In genomic region chr1:6300342-6301141, GRCh38 we compare ENCODE assay signal across 22 cellular contexts. TPM values are rescaled to one million over a fixed set of nuclear protein-coding genes. Genes with fewer than 3 reads are reported as not detected.
DNase-seq lines count a peak whose midpoint lies in the region; ATAC-seq, FAIRE-seq and TF ChIP-seq lines count a peak whose summit lies in the region.
"Had no signal": no experiment of that assay in that cellular context is flagged by ENCODE, and none has a peak within 500 bp of the region (broad histone marks: within the 10 kb centered on the region; RNA-seq: fewer than 3 reads in every experiment).

No MANE protein-coding gene starts in this region.

- TF ChIP-seq EP300 in HepG2 (IDR thresholded peaks at IDR 0.05; ENCODE audit: low read depth in 2 of 2, low read length in 2 of 2) (no peak), HepG2 (CRISPR knock-in tag; IDR thresholded peaks at IDR 0.05; ENCODE audit: borderline replicate concordance) (no peak)

- H3K9me3 ChIP-seq in HepG2 (ENCODE audit: low read length) (no peaks in the 10 kb centered on the region), right lobe of liver (no peaks in the 10 kb centered on the region), duodenal mucosa (ENCODE audit: control insufficient read depth in 1 of 2, low read length in 2 of 2) (no peaks in the 10 kb centered on the region), keratinocyte (ENCODE audit: control insufficient read depth, low read depth, low read length) (no peaks in the 10 kb centered on the region)
- H3K9me3 ChIP-seq: heart right ventricle, MG63, ovary, tibial nerve had no signal

- H3K4me1 ChIP-seq in HepG2 (ENCODE audit: insufficient read depth, low read length) (peaks cover 6% of the 10 kb centered on the region), right lobe of liver (no peaks in the 10 kb centered on the region), duodenal mucosa (ENCODE audit: control insufficient read depth in 1 of 2, insufficient read depth in 2 of 2, low read length in 2 of 2) (no peaks in the 10 kb centered on the region), keratinocyte (ENCODE audit: control insufficient read depth, extremely low read depth, insufficient read depth, low read length) (peaks cover 38% of the 10 kb centered on the region)
- H3K4me1 ChIP-seq: heart right ventricle, tibial nerve had no signal

- POLR2A ChIA-PET in HepG2 (lab: Yijun Ruan, JAX), result no interaction called here

- H2AFZ ChIP-seq in HepG2 (ENCODE audit: low read length) (no peak overlapping the region), keratinocyte (ENCODE audit: control insufficient read depth, low read length) (no peak overlapping the region)

- no peak overlapping the region for H3K4me3 ChIP-seq in HepG2 (replicated peaks in 1 of 3; ENCODE audit: insufficient read depth in 1 of 3, low read depth in 2 of 3, low read length in 3 of 3)
- no peak overlapping the region for H3K4me3 ChIP-seq in right lobe of liver
- H3K4me3 ChIP-seq in duodenal mucosa (ENCODE audit: low read depth in 1 of 2, low read length in 2 of 2), result no peak overlapping the region
- H3K4me3 ChIP-seq in keratinocyte (ENCODE audit: control insufficient read depth in 2 of 3, extremely low read depth in 1 of 3, insufficient read depth in 2 of 3, low read depth in 1 of 3, low read length in 3 of 3), result no peak overlapping the region
- H3K4me3 ChIP-seq: heart right ventricle, MG63, ovary, tibial nerve had no signal

- H3K36me3 ChIP-seq in HepG2 (replicated peaks in 1 of 2; ENCODE audit: control insufficient read depth in 1 of 2, insufficient read depth in 2 of 2, low read length in 2 of 2), result peaks cover 2 to 4% of the 10 kb centered on the region in 2 experiments; a peak in 2 of 5 replicates
- no peaks in the 10 kb centered on the region for H3K36me3 ChIP-seq in right lobe of liver
- peaks cover 10 to 16% of the 10 kb centered on the region in 2 donors for H3K36me3 ChIP-seq in duodenal mucosa (ENCODE audit: control insufficient read depth in 1 of 2, insufficient read depth in 2 of 2, low read length in 2 of 2)
- peaks cover 16 to 31% of the 10 kb centered on the region in 2 experiments for H3K36me3 ChIP-seq in keratinocyte (ENCODE audit: control insufficient read depth in 2 of 2, extremely low read depth in 1 of 2, insufficient read depth in 2 of 2, low read length in 2 of 2)
- H3K36me3 ChIP-seq: heart right ventricle, MG63, ovary had no signal

- TF ChIP-seq POLR2A in HepG2 (IDR thresholded peaks at IDR 0.05; ENCODE audit: insufficient read depth in 1 of 2, low read depth in 2 of 2, low read length in 2 of 2) (no peak), right lobe of liver (IDR thresholded peaks at IDR 0.05) (no peak)

- dilution Hi-C loops in keratinocyte (cut with MboI; ENCODE audit: extremely low pct_ligation_motif_present, low sequenced_read_pairs), result no loop called here

- BruUV-seq in HepG2 (replicated peaks; lab: Mats Ljungman, UMichigan), result no TSS peak

- ATAC-seq in HepG2, result peak; percentile 48; the same call in 2 of the 3 replicates
- ATAC-seq in right lobe of liver, result no peak
- ATAC-seq: activated T-cell treated with anti-CD3 and anti-CD28 coated beads, Interleukin-2, amount 50 U/mL, for 72 hours; heart right ventricle had no signal

- H3K27ac ChIP-seq in HepG2 (ENCODE audit: extremely low read length, insufficient read depth, low read length), result no peak overlapping the region
- no peak overlapping the region for H3K27ac ChIP-seq in right lobe of liver
- peak overlapping the region; percentile 44 for H3K27ac ChIP-seq in duodenal mucosa (ENCODE audit: low read depth, low read length)
- peak overlapping the region; percentile 82 for H3K27ac ChIP-seq in keratinocyte (ENCODE audit: control insufficient read depth, insufficient read depth, low read length)
- H3K27ac ChIP-seq: heart right ventricle, ovary, tibial nerve had no signal

- CTCF ChIA-PET in HepG2 (lab: Yijun Ruan, JAX; ENCODE audit: low intra/inter-chr PET ratio, low total read pairs), result no interaction called here

- intact Hi-C loops in HepG2 (cut with micrococcal nuclease; ENCODE audit: unreplicated experiment) (no loop called here), right lobe of liver (cut with DNase I) (no loop called here)

- DNase-seq in HepG2 (ENCODE audit: low spot score), result no peak
- no peak for DNase-seq in right lobe of liver
- DNase-seq in keratinocyte (ENCODE audit: low read depth, low spot score), result peak; percentile 62
- DNase-seq in activated naive CD4-positive, alpha-beta T cell treated with Interleukin-2 at 50 U/mL for 16 hours, result no peak
- DNase-seq in NCI-H1930 (lab: John Stamatoyannopoulos, UW), result no peak
- no peak for DNase-seq in NCI-H1436 treated with DMSO at 0.1 percent for 48 hours (lab: John Stamatoyannopoulos, UW)
- DNase-seq in GM03348 (ENCODE audit: low spot score), result no peak
- DNase-seq: activated CD4-positive, alpha-beta memory T cell treated with anti-CD3 and anti-CD28 coated beads for 36 hours; activated T-cell treated with anti-CD3 and anti-CD28 coated beads, Interleukin-2, amount 50 U/mL, for 72 hours; C1 segment of cervical spinal cord; caudate nucleus; heart right ventricle; MG63; NCI-H2029; NCI-H524 treated with DMSO at 0.1 percent for 48 hours; ovary; stimulated activated CD4-positive, alpha-beta T cell treated with anti-CD3 and anti-CD28 coated beads, Interleukin-4, amount 100 ng/mL, for 4 hours had no signal

- no peak for TF ChIP-seq RAD21 in HepG2 (CRISPR knock-in tag; IDR thresholded peaks at IDR 0.05)

- no peak for TF ChIP-seq CTCF in HepG2 (CRISPR knock-in tag; IDR thresholded peaks at IDR 0.05)
- TF ChIP-seq CTCF in right lobe of liver (IDR thresholded peaks at IDR 0.05), result no peak
- TF ChIP-seq CTCF in keratinocyte (optimal IDR thresholded peaks at IDR 0.05 in 1 of 3, IDR thresholded peaks at IDR 0.05 in 1 of 3, conservative IDR thresholded peaks at IDR 0.05 in 1 of 3; ENCODE audit: extremely low read depth in 1 of 3, insufficient read depth in 2 of 3, low read length in 3 of 3), result peak; percentile 3 to 19 (median 9)

- H3K9ac ChIP-seq in HepG2 (ENCODE audit: insufficient read depth, low read depth, low read length) (no peak overlapping the region), duodenal mucosa (ENCODE audit: low read depth in 1 of 2, low read length in 2 of 2) (no peak overlapping the region), keratinocyte (ENCODE audit: control insufficient read depth, extremely low read depth, insufficient read depth, low read length) (peak overlapping the region; percentile 28)

- in situ Hi-C loops in HepG2 (cut with HindIII; ENCODE audit: extremely low pct_ligation_motif_present, low pct_unique_long_range_greater_than_20kb), result no loop called here

- no peaks in the 10 kb centered on the region for H3K9me1 ChIP-seq in keratinocyte (ENCODE audit: control insufficient read depth, extremely low read depth, insufficient read depth, low read length)

- no peaks in the 10 kb centered on the region for H4K20me1 ChIP-seq in HepG2 (ENCODE audit: insufficient read depth, low read length)
- no peaks in the 10 kb centered on the region for H4K20me1 ChIP-seq in keratinocyte (ENCODE audit: control insufficient read depth, extremely low read depth, insufficient read depth, low read length)

- no peaks in the 10 kb centered on the region for H3K79me2 ChIP-seq in HepG2 (ENCODE audit: insufficient read depth, low read length)
- peaks cover 11% of the 10 kb centered on the region for H3K79me2 ChIP-seq in keratinocyte (ENCODE audit: control insufficient read depth, insufficient read depth, low read length)

- WGBS in HepG2 (ENCODE audit: low lambda C conversion rate), result 95% methylated on average over 30 of the region's 33 CpGs
- 90% methylated on average over 18 of the region's 33 CpGs for WGBS in right lobe of liver (ENCODE audit: insufficient coverage, low coverage, low lambda C conversion rate, missing lambda C conversion rate)

- FAIRE-seq in HepG2 (lab: Jason Lieb, UNC), result no peak
- no peak for FAIRE-seq in keratinocyte (lab: Jason Lieb, UNC)
- FAIRE-seq: A204.1 had no signal

- no peaks in the 10 kb centered on the region for H3K27me3 ChIP-seq in HepG2 (ENCODE audit: control insufficient read depth in 1 of 2, insufficient read depth in 2 of 2, low read length in 2 of 2)
- H3K27me3 ChIP-seq in right lobe of liver, result no peaks in the 10 kb centered on the region
- no peaks in the 10 kb centered on the region for H3K27me3 ChIP-seq in duodenal mucosa (ENCODE audit: control insufficient read depth in 1 of 2, insufficient read depth in 2 of 2, low read length in 2 of 2)
- H3K27me3 ChIP-seq in keratinocyte (ENCODE audit: control insufficient read depth, extremely low read depth, insufficient read depth, low read length), result no peaks in the 10 kb centered on the region
- H3K27me3 ChIP-seq: heart right ventricle, MG63, ovary, tibial nerve had no signal

- H3K4me2 ChIP-seq in HepG2 (ENCODE audit: low read depth, low read length) (no peak overlapping the region), keratinocyte (ENCODE audit: control insufficient read depth, extremely low read depth, insufficient read depth, low read depth, low read length) (peak overlapping the region; percentile 25)

RNA-seq across cellular contexts. Expression of gene GPR153, which starts 39.6 kb away (rescaled TPM):
- total RNA-seq in HepG2 (2016; rRNA removed; fragmentation: Illumina TruSeq; extraction: Trizol), result 0.27 and 0.31 TPM in 2 replicates
- total RNA-seq in HepG2 (2016; cell fraction: cytosol; rRNA removed; fragmentation: Illumina TruSeq; extraction: Trizol; ENCODE audit: low read depth), result 0.09 and 0.10 TPM in 2 replicates
- 0.12 and 0.28 TPM in 2 replicates for total RNA-seq in HepG2 (2016; cell fraction: insoluble cytoplasmic fraction; rRNA removed; fragmentation: Illumina TruSeq; extraction: Trizol)
- 0.34 TPM in 2 replicates for total RNA-seq in HepG2 (2016; cell fraction: membrane; rRNA removed; fragmentation: Illumina TruSeq; extraction: Trizol)
- total RNA-seq in HepG2 (2016; cell fraction: nucleus; rRNA removed; fragmentation: Illumina TruSeq; extraction: Trizol), result 0.31 TPM in 2 replicates
- polyA plus RNA-seq in HepG2 (2011; rRNA removed), result 0.22 and 0.44 TPM in 2 replicates
- 0.19 and 0.31 TPM in 2 replicates for polyA plus RNA-seq in HepG2 (2011; cell fraction: cytosol; rRNA removed)
- polyA plus RNA-seq in HepG2 (2011; cell fraction: nucleus; rRNA removed), result 0.50 and 0.85 TPM in 2 replicates
- 0.15 and 0.28 TPM in 2 replicates for polyA plus RNA-seq in HepG2 (2012)
- 0.09 and 0.19 TPM in 2 replicates for polyA plus RNA-seq in HepG2 (2016; cell fraction: cytosol; fragmentation: Illumina TruSeq; extraction: Trizol; ENCODE audit: low read depth)
- polyA plus RNA-seq in HepG2 (2016; cell fraction: insoluble cytoplasmic fraction; fragmentation: Illumina TruSeq; extraction: Trizol; ENCODE audit: low read depth), result 0.29 and 0.35 TPM in 2 replicates
- polyA plus RNA-seq in HepG2 (2016; cell fraction: membrane; fragmentation: Illumina TruSeq; extraction: Trizol; ENCODE audit: low read depth), result 0.34 and 0.41 TPM in 2 replicates
- polyA plus RNA-seq in HepG2 (2016; cell fraction: nucleus; fragmentation: Illumina TruSeq; extraction: Trizol; ENCODE audit: insufficient read depth, low read depth), result 0.17 and 0.36 TPM in 2 replicates
- 0.98 and 5.5 TPM in 2 replicates for polyA minus RNA-seq in HepG2 (2011; rRNA and poly(A)+ RNA removed; ENCODE audit: low replicate concordance)
- 0.30 and 0.44 TPM in 2 replicates for polyA minus RNA-seq in HepG2 (2011; cell fraction: cytosol; rRNA and poly(A)+ RNA removed)
- polyA minus RNA-seq in HepG2 (2011; cell fraction: nucleus; rRNA and poly(A)+ RNA removed), result 0.25 and 0.26 TPM in 2 replicates
- 10 to 100 TPM in 1 of 6 experiments, 1 to 10 TPM in 5; 1.5 to 34.6 (median 6.6) TPM for total RNA-seq in right lobe of liver
- 7.2 to 14.2 TPM (median 11.0 TPM) in 3 replicates for polyA plus RNA-seq in keratinocyte
- polyA plus RNA-seq in keratinocyte (2011; ENCODE audit: low read depth), result 1.6 TPM
- 6.3 and 12.9 TPM in 2 replicates for polyA plus RNA-seq in keratinocyte (2011; cell fraction: cytosol; rRNA removed)
- polyA plus RNA-seq in keratinocyte (2011; cell fraction: nucleus; rRNA removed), result 19.4 and 28.3 TPM in 2 replicates
- polyA plus RNA-seq in keratinocyte (2012; ENCODE audit: low replicate concordance), result 10.2 and 14.6 TPM in 2 replicates
- polyA minus RNA-seq in keratinocyte, result 12.7 to 36.7 TPM (median 22.7 TPM) in 3 replicates
- polyA minus RNA-seq in keratinocyte (2011; cell fraction: cytosol; rRNA and poly(A)+ RNA removed), result 28.4 TPM
- 13.3 and 15.6 TPM in 2 replicates for polyA minus RNA-seq in keratinocyte (2011; cell fraction: nucleus; rRNA and poly(A)+ RNA removed)
- total RNA-seq: OCI-LY7 had no signal

RNA-seq across cellular contexts. Expression of gene HES3, which starts 56.6 kb away (rescaled TPM):
- not detected in 2 replicates for total RNA-seq in HepG2 (2016; rRNA removed; fragmentation: Illumina TruSeq; extraction: Trizol)
- total RNA-seq in HepG2 (2016; cell fraction: cytosol; rRNA removed; fragmentation: Illumina TruSeq; extraction: Trizol; ENCODE audit: low read depth), result not detected in 2 replicates
- not detected in 2 replicates for total RNA-seq in HepG2 (2016; cell fraction: insoluble cytoplasmic fraction; rRNA removed; fragmentation: Illumina TruSeq; extraction: Trizol)
- not detected in 2 replicates for total RNA-seq in HepG2 (2016; cell fraction: membrane; rRNA removed; fragmentation: Illumina TruSeq; extraction: Trizol)
- total RNA-seq in HepG2 (2016; cell fraction: nucleus; rRNA removed; fragmentation: Illumina TruSeq; extraction: Trizol), result not detected in 2 replicates
- polyA plus RNA-seq in HepG2 (2011; rRNA removed), result not detected in 2 replicates
- not detected in 2 replicates for polyA plus RNA-seq in HepG2 (2011; cell fraction: cytosol; rRNA removed)
- not detected in 2 replicates for polyA plus RNA-seq in HepG2 (2011; cell fraction: nucleus; rRNA removed)
- polyA plus RNA-seq in HepG2 (2012), result not detected in 2 replicates
- polyA plus RNA-seq in HepG2 (2016; cell fraction: cytosol; fragmentation: Illumina TruSeq; extraction: Trizol; ENCODE audit: low read depth), result not detected in 2 replicates
- polyA plus RNA-seq in HepG2 (2016; cell fraction: insoluble cytoplasmic fraction; fragmentation: Illumina TruSeq; extraction: Trizol; ENCODE audit: low read depth), result not detected in 2 replicates
- polyA plus RNA-seq in HepG2 (2016; cell fraction: membrane; fragmentation: Illumina TruSeq; extraction: Trizol; ENCODE audit: low read depth), result not detected in 2 replicates
- not detected in 2 replicates for polyA plus RNA-seq in HepG2 (2016; cell fraction: nucleus; fragmentation: Illumina TruSeq; extraction: Trizol; ENCODE audit: insufficient read depth, low read depth)
- polyA minus RNA-seq in HepG2 (2011; rRNA and poly(A)+ RNA removed; ENCODE audit: low replicate concordance), result not detected in 2 replicates
- polyA minus RNA-seq in HepG2 (2011; cell fraction: cytosol; rRNA and poly(A)+ RNA removed), result not detected in 2 replicates
- polyA minus RNA-seq in HepG2 (2011; cell fraction: nucleus; rRNA and poly(A)+ RNA removed), result not detected in 2 replicates
- total RNA-seq in right lobe of liver, result not detected
- polyA plus RNA-seq in keratinocyte, result not detected in 3 replicates
- polyA plus RNA-seq in keratinocyte (2011; ENCODE audit: low read depth), result not detected
- polyA plus RNA-seq in keratinocyte (2011; cell fraction: cytosol; rRNA removed), result not detected in 2 replicates
- not detected in 2 replicates for polyA plus RNA-seq in keratinocyte (2011; cell fraction: nucleus; rRNA removed)
- not detected in 2 replicates for polyA plus RNA-seq in keratinocyte (2012; ENCODE audit: low replicate concordance)
- polyA minus RNA-seq in keratinocyte, result not detected in 3 replicates
- polyA minus RNA-seq in keratinocyte (2011; cell fraction: cytosol; rRNA and poly(A)+ RNA removed), result not detected
- polyA minus RNA-seq in keratinocyte (2011; cell fraction: nucleus; rRNA and poly(A)+ RNA removed), result not detected in 2 replicates
- total RNA-seq: activated CD4-positive, alpha-beta memory T cell treated with anti-CD3 and anti-CD28 coated beads for 36 hours; activated T-cell treated with anti-CD3 and anti-CD28 coated beads, Interleukin-2, amount 50 U/mL, for 72 hours; heart right ventricle; OCI-LY7; ovary; skeletal muscle tissue; tibial nerve had no signal
- polyA plus RNA-seq: heart right ventricle, ovary had no signal

Comparison
In these comparisons a context has a peak if more than half of its experiments do, and no peak if none do; other contexts are left out.
1. H3K27ac ChIP-seq: peak in duodenal mucosa (single experiment) and keratinocyte (single experiment); none in HepG2 (single experiment) and right lobe of liver (0 of 3).
2. CTCF ChIP-seq: peak in keratinocyte (3 of 3); none in HepG2 (single experiment) and right lobe of liver (0 of 4).